In the genomic region with DNA sequence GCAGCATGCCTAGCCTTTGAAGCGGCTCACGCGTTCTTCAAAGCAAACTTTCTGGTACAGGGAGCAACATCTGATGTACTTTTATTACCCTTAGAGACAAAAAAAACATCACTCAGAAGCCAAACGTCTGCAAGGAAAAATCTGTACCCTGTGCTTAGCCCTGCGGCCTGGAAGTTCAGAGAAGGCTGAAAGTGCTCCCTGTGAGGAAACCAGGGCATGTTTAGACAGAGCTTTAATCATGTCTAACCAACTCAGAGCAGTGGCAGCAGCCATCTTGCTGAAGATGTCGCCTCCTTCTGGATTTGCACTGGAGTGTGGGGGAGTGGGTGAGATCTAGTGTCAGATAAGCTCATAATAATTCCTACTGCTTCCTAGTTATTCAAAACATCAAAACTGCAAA, we compare ENCODE assay signal across 23 cellular contexts.
DNase-seq lines count a peak whose midpoint lies in the region; ATAC-seq and TF ChIP-seq lines count a peak whose summit lies in the region.
"Had no signal": no experiment of that assay in that cellular context is flagged by ENCODE, and none has a peak within 500 bp of the region (broad histone marks: within the 10 kb centered on the region; RNA-seq: fewer than 3 reads in every experiment).

No MANE protein-coding gene starts in this region.

- TF ChIP-seq POLR2A in HCT116 (IDR thresholded peaks at IDR 0.05; ENCODE audit: borderline replicate concordance, extremely low read depth, insufficient read depth, insufficient read length) (no peak), prostate gland (IDR thresholded peaks at IDR 0.05) (no peak)

- 0 out of 2 replicates have a peak, but pooled peaks have one; percentile 9 for TF ChIP-seq RAD21 in HCT116 (IDR thresholded peaks at IDR 0.05; ENCODE audit: low read depth)

- CTCF ChIA-PET in HCT116 (lab: Charles Lee) (interaction anchor here (1.8 to 4.5 kb wide), 2 partner anchors 677 to 682 kb away, joined by 8 to 92 read pairs; no protein-coding TSS in a partner anchor), PC-9 (lab: Charles Lee) (interaction anchor here (0.9 kb wide), 1 partner anchor 309 kb away, joined by 3 read pairs; no protein-coding TSS in a partner anchor)

- RAD21 ChIA-PET in HCT116 (lab: Charles Lee; ENCODE audit: low non-redundant PET in 1 of 2, low total read pairs in 2 of 2, uncharacterized antibody in 2 of 2, unreplicated experiment in 2 of 2) = no interaction called here

- H3K4me1 ChIP-seq in HCT116 (ENCODE audit: control insufficient read depth in 1 of 2, insufficient read depth in 2 of 2, low read length in 2 of 2) = no peaks in the 10 kb centered on the region
- no peaks in the 10 kb centered on the region for H3K4me1 ChIP-seq in prostate gland (replicated peaks)
- peaks cover 21% of the 10 kb centered on the region for H3K4me1 ChIP-seq in PC-9 (replicated peaks; ENCODE audit: insufficient read depth)
- H3K4me1 ChIP-seq: stomach had no signal

- H3K9me2 ChIP-seq in HCT116 (ENCODE audit: insufficient read depth) (no peaks in the 10 kb centered on the region), PC-9 (ENCODE audit: insufficient read depth) (no peaks in the 10 kb centered on the region)

- H3K27ac ChIP-seq in HCT116 (ENCODE audit: low read depth, low read length) = no peak overlapping the region
- peak overlapping the region; percentile 98 for H3K27ac ChIP-seq in SK-N-MC
- H3K27ac ChIP-seq in prostate gland = peak overlapping the region in 1 of 2 donors; percentile 46
- H3K27ac ChIP-seq in PC-9 = no peak overlapping the region
- H3K27ac ChIP-seq: gastrocnemius medialis, stomach, transverse colon had no signal

- H3K4me3 ChIP-seq in HCT116 (replicated peaks in 1 of 2; ENCODE audit: low read depth in 1 of 2, low read length in 2 of 2) (no peak overlapping the region), SK-N-MC (no peak overlapping the region), epithelial cell of proximal tubule (ENCODE audit: low read depth, low read length) (no peak overlapping the region), prostate gland (no peak overlapping the region), PC-9 (no peak overlapping the region)
- H3K4me3 ChIP-seq: gastrocnemius medialis, stomach, transverse colon had no signal

- H3K4me2 ChIP-seq in HCT116 (ENCODE audit: low read length) = no peak overlapping the region
- H3K4me2 ChIP-seq in PC-9 = no peak overlapping the region

- H3K9ac ChIP-seq in HCT116 (ENCODE audit: low read length) = no peak overlapping the region
- H3K9ac ChIP-seq in SK-N-MC (ENCODE audit: insufficient read length) = peak overlapping the region; percentile 30

- DNase-seq in HCT116 (ENCODE audit: low read depth, low spot score) (no peak), SK-N-MC (ENCODE audit: low read depth, low spot score) (no peak), epithelial cell of proximal tubule (ENCODE audit: low read depth) (no peak), prostate gland (ENCODE audit: low spot score) (peak; percentile 68), NCI-H2227 (lab: John Stamatoyannopoulos, UW; ENCODE audit: unreplicated experiment) (no peak), PC-9 (no peak)
- DNase-seq in activated T-cell treated with anti-CD3 and anti-CD28 coated beads, Interleukin-2, amount 50 U/mL, for 48 hours = no peak
- DNase-seq: activated CD8-positive, alpha-beta memory T cell treated with anti-CD3 and anti-CD28 coated beads for 24 hours; activated naive CD4-positive, alpha-beta T cell treated with anti-CD3 and anti-CD28 coated beads for 36 hours; activated T-cell treated with anti-CD3 and anti-CD28 coated beads, Interleukin-2, amount 50 U/mL, for 24 hours; AML-193; amygdala; central memory CD4-positive, alpha-beta T cell; DMS79; erythroblast; gastrocnemius medialis; kidney; NCI-H1417 treated with DMSO at 0.1 percent for 48 hours; NCI-H510A; retina; stimulated activated CD4-positive, alpha-beta T cell treated with anti-CD3 and anti-CD28 coated beads, Interleukin-12 subunit alpha, Interleukin-12 subunit beta, amount 100 ng/mL, for 4 hours; stomach; transverse colon had no signal

- H3K27me3 ChIP-seq in HCT116 (ENCODE audit: insufficient read depth, low read length) (no peaks in the 10 kb centered on the region), prostate gland (replicated peaks; ENCODE audit: insufficient read depth) (no peaks in the 10 kb centered on the region), PC-9 (ENCODE audit: insufficient read depth, low read depth) (no peaks in the 10 kb centered on the region)
- H3K27me3 ChIP-seq: gastrocnemius medialis, stomach, transverse colon had no signal

- H4K20me1 ChIP-seq in HCT116 (ENCODE audit: insufficient read depth) (no peaks in the 10 kb centered on the region), PC-9 (ENCODE audit: insufficient read depth) (no peaks in the 10 kb centered on the region)

- H2AFZ ChIP-seq in HCT116 (ENCODE audit: low read depth, low read length, poor library complexity, severe bottlenecking) (no peak overlapping the region), PC-9 (no peak overlapping the region)

- WGBS in prostate gland = 13% methylated on average over 6 of the region's 6 CpGs

- no TSS peak for BruUV-seq in HCT116 (replicated peaks; lab: Mats Ljungman, UMichigan)
- no TSS peak for BruUV-seq in PC-9 (replicated peaks; lab: Mats Ljungman, UMichigan)

- H3K36me3 ChIP-seq in HCT116 (ENCODE audit: control insufficient read depth in 1 of 2, insufficient read depth in 2 of 2, low read length in 2 of 2) (no peaks in the 10 kb centered on the region), SK-N-MC (ENCODE audit: insufficient read depth, low read length) (peaks cover 8% of the 10 kb centered on the region; the same call in 1 of the 2 replicates), prostate gland (no peaks in the 10 kb centered on the region), PC-9 (ENCODE audit: low read depth) (no peaks in the 10 kb centered on the region)
- H3K36me3 ChIP-seq: gastrocnemius medialis, stomach, transverse colon had no signal

- ATAC-seq in HCT116 = no peak
- ATAC-seq: gastrocnemius medialis had no signal

- POLR2A ChIA-PET in HCT116 (lab: Charles Lee) = no interaction called here
- POLR2A ChIA-PET in PC-9 (lab: Charles Lee; ENCODE audit: unreplicated experiment) = no interaction called here

- no peaks in the 10 kb centered on the region; the same call in 1 of the 2 replicates for H3F3A ChIP-seq in PC-9 (ENCODE audit: insufficient read depth, low read depth)

- peak in 1 of 3 experiments; percentile 21; a peak in 1 of 6 replicates for TF ChIP-seq CTCF in HCT116 (IDR thresholded peaks at IDR 0.05 in 2 of 3, conservative IDR thresholded peaks at IDR 0.05 in 1 of 3; ENCODE audit: borderline replicate concordance in 1 of 3, insufficient read depth in 1 of 3, low read depth in 2 of 3, low read length in 2 of 3)
- peak; percentile 6 for TF ChIP-seq CTCF in epithelial cell of proximal tubule (conservative IDR thresholded peaks at IDR 0.05; ENCODE audit: low read depth, low read length)
- no peak for TF ChIP-seq CTCF in prostate gland (IDR thresholded peaks at IDR 0.05)
- no peak for TF ChIP-seq CTCF in PC-9 (conservative IDR thresholded peaks at IDR 0.05)

- H3K79me2 ChIP-seq in HCT116 (ENCODE audit: insufficient read depth, low read length) (no peaks in the 10 kb centered on the region), PC-9 (ENCODE audit: low read depth) (no peaks in the 10 kb centered on the region)

- H3K9me3 ChIP-seq in HCT116 (ENCODE audit: control insufficient read depth in 1 of 2, insufficient read depth in 1 of 2, low read depth in 1 of 2, low read length in 2 of 2) = no peaks in the 10 kb centered on the region
- H3K9me3 ChIP-seq in SK-N-MC (ENCODE audit: low read depth, low read length) = no peaks in the 10 kb centered on the region; the same call in 1 of the 2 replicates
- H3K9me3 ChIP-seq in prostate gland = no peaks in the 10 kb centered on the region
- H3K9me3 ChIP-seq in PC-9 (ENCODE audit: insufficient read depth, low read depth) = peaks cover 33% of the 10 kb centered on the region; the same call in 1 of the 2 replicates
- H3K9me3 ChIP-seq: gastrocnemius medialis, stomach, transverse colon had no signal

- intact Hi-C loops in HCT116 (cut with micrococcal nuclease) = no loop called here
- intact Hi-C loops in prostate gland (cut with DNase I) = no loop called here
- intact Hi-C loops in PC-9 (cut with micrococcal nuclease; ENCODE audit: unreplicated experiment) = no loop called here

TF ChIP-seq in HCT116, 20 proteins besides CTCF, POLR2A, EP300 and RAD21 (continues in another document):
- TF ChIP-seq, protein P1, sequence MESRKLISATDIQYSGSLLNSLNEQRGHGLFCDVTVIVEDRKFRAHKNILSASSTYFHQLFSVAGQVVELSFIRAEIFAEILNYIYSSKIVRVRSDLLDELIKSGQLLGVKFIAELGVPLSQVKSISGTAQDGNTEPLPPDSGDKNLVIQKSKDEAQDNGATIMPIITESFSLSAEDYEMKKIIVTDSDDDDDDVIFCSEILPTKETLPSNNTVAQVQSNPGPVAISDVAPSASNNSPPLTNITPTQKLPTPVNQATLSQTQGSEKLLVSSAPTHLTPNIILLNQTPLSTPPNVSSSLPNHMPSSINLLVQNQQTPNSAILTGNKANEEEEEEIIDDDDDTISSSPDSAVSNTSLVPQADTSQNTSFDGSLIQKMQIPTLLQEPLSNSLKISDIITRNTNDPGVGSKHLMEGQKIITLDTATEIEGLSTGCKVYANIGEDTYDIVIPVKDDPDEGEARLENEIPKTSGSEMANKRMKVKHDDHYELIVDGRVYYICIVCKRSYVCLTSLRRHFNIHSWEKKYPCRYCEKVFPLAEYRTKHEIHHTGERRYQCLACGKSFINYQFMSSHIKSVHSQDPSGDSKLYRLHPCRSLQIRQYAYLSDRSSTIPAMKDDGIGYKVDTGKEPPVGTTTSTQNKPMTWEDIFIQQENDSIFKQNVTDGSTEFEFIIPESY (IDR thresholded peaks at IDR 0.05; ENCODE audit: extremely low read depth, insufficient replicate concordance, low read length) = no peak
- TF ChIP-seq ELF1 (IDR thresholded peaks at IDR 0.05; ENCODE audit: borderline replicate concordance, low read depth) (no peak), EZH2 (IDR thresholded peaks at IDR 0.05) (no peak), EZH2phosphoT487 (IDR thresholded peaks at IDR 0.05; ENCODE audit: borderline replicate concordance) (no peak), CBX3 (IDR thresholded peaks at IDR 0.05; ENCODE audit: low read depth) (no peak), FOSL1 (IDR thresholded peaks at IDR 0.05; ENCODE audit: low read depth) (no peak), YY1 (IDR thresholded peaks at IDR 0.05; ENCODE audit: extremely low read depth, insufficient replicate concordance, low read depth, low read length) (no peak), SRF (IDR thresholded peaks at IDR 0.05; ENCODE audit: low read depth) (no peak), POLR2AphosphoS5 (IDR thresholded peaks at IDR 0.05; ENCODE audit: low read depth, low read length) (no peak), EGR1 (IDR thresholded peaks at IDR 0.05; ENCODE audit: low read depth) (no peak)
